Comparison of ENCODE assay signal across 1 cellular context in the genomic region with DNA sequence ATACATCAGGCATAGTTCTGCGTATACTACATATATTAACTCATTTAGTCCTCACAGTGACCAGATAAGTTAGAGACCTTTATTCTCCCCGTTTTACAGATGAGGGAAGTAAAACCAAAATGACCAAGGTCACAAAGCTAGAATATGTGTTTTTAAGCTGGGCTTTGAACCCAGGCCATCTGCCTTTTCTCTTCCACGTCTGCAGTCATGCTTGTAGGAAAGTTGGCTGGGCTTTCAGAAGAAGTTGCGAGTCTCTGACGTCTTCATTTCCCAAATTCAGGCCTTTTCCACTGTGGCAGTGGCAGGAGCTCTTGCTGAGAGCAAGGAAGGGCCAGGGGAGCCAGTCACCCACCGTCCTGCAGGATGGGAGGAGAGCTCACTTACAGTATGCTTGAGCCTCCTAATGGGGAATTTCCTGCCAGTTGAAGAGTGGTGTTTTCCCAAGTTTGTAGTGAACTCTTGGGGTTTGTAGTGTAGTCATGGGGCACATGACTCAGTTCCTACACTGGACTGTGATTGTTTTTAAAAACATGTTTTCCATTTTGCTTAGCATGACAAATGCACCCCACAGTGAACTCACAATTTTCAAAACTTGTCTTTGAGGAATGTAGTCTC.
A peak's percentile ranks its signal among the peaks of the same experiment; 100 is the strongest.
TF ChIP-seq lines count a peak whose summit lies in the region.

No MANE protein-coding gene starts in this region.

TF ChIP-seq in HepG2, 621 proteins besides CTCF, POLR2A, EP300 and RAD21:
- TF ChIP-seq ZNF274 (CRISPR knock-in tag; IDR thresholded peaks at IDR 0.05) (no peak), ZNF629 (CRISPR knock-in tag; conservative IDR thresholded peaks at IDR 0.05) (peak; percentile 43)
- TF ChIP-seq, protein P1, sequence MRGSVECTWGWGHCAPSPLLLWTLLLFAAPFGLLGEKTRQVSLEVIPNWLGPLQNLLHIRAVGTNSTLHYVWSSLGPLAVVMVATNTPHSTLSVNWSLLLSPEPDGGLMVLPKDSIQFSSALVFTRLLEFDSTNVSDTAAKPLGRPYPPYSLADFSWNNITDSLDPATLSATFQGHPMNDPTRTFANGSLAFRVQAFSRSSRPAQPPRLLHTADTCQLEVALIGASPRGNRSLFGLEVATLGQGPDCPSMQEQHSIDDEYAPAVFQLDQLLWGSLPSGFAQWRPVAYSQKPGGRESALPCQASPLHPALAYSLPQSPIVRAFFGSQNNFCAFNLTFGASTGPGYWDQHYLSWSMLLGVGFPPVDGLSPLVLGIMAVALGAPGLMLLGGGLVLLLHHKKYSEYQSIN (CRISPR knock-in tag; IDR thresholded peaks at IDR 0.05; ENCODE audit: borderline replicate concordance) = no peak
TF ChIP-seq in HepG2: peak in this region for 1.
